1 cellular context compared by ENCODE assay signal in genomic region chr7:99372275-99373085, GRCh38.
TF ChIP-seq lines count a peak whose summit lies in the region.

No MANE protein-coding gene starts in this region.

TF ChIP-seq in HepG2, 621 proteins besides CTCF, POLR2A, EP300 and RAD21 (continued from another document and continues in another):
- TF ChIP-seq BCL3 (CRISPR knock-in tag; IDR thresholded peaks at IDR 0.05) (no peak), ZNF121 (CRISPR knock-in tag; IDR thresholded peaks at IDR 0.05) (no peak), ZNF792 (CRISPR knock-in tag; IDR thresholded peaks at IDR 0.05) (peak; percentile 54; the same call in 1 of the 2 replicates), ZNF382 (CRISPR knock-in tag; IDR thresholded peaks at IDR 0.05; ENCODE audit: borderline replicate concordance) (no peak), ZNF230 (CRISPR knock-in tag; IDR thresholded peaks at IDR 0.05) (no peak), HNRNPK (IDR thresholded peaks at IDR 0.05; ENCODE audit: low read depth, low read length, poor library complexity, severe bottlenecking) (no peak), NONO (IDR thresholded peaks at IDR 0.05) (no peak), NONO (CRISPR knock-in tag; conservative IDR thresholded peaks at IDR 0.05) (peak; percentile 65; the same call in 1 of the 2 replicates), HNRNPUL1 (IDR thresholded peaks at IDR 0.05; ENCODE audit: low read depth, low read length) (no peak), XRCC5 (optimal IDR thresholded peaks at IDR 0.05; ENCODE audit: low read length) (peak; percentile 79), KAT8 (CRISPR knock-in tag; IDR thresholded peaks at IDR 0.05) (peak; percentile 88), SRSF4 (IDR thresholded peaks at IDR 0.05; ENCODE audit: low read depth, low read length, poor library complexity, severe bottlenecking) (no peak), ZNF530 (CRISPR knock-in tag; IDR thresholded peaks at IDR 0.05; ENCODE audit: low read depth) (no peak), CBX1 (IDR thresholded peaks at IDR 0.05; ENCODE audit: low read depth) (no peak), NFE2L2 (IDR thresholded peaks at IDR 0.05; ENCODE audit: low read length) (no peak), STAG1 (CRISPR knock-in tag; IDR thresholded peaks at IDR 0.05) (no peak), FOSL1 (CRISPR knock-in tag; IDR thresholded peaks at IDR 0.05; ENCODE audit: borderline replicate concordance) (no peak), HDAC1 (CRISPR knock-in tag; IDR thresholded peaks at IDR 0.05) (peak; percentile 85), GPN1 (CRISPR knock-in tag; IDR thresholded peaks at IDR 0.05; ENCODE audit: borderline replicate concordance) (no peak), ZNF556 (CRISPR knock-in tag; IDR thresholded peaks at IDR 0.05; ENCODE audit: borderline replicate concordance) (0 out of 2 replicates have a peak, but pooled peaks have one; percentile 46), FOXM1 (CRISPR knock-in tag; IDR thresholded peaks at IDR 0.05) (no peak), SMYD3 (CRISPR knock-in tag; IDR thresholded peaks at IDR 0.05) (no peak), SNAPC5 (CRISPR knock-in tag; IDR thresholded peaks at IDR 0.05; ENCODE audit: borderline replicate concordance) (no peak), FOXO1 (CRISPR knock-in tag; IDR thresholded peaks at IDR 0.05) (peak; percentile 63; the same call in 1 of the 2 replicates), MED1 (CRISPR knock-in tag; IDR thresholded peaks at IDR 0.05) (peak; percentile 75), ZSCAN12 (CRISPR knock-in tag; IDR thresholded peaks at IDR 0.05) (no peak), ZNF605 (CRISPR knock-in tag; IDR thresholded peaks at IDR 0.05) (0 out of 2 replicates have a peak, but pooled peaks have one; percentile 49), ZNF720 (CRISPR knock-in tag; IDR thresholded peaks at IDR 0.05) (no peak), SKI (IDR thresholded peaks at IDR 0.05; ENCODE audit: partially characterized antibody) (peak; percentile 11), SALL2 (CRISPR knock-in tag; IDR thresholded peaks at IDR 0.05) (no peak), ZFAT (CRISPR knock-in tag; conservative IDR thresholded peaks at IDR 0.05) (no peak), ZNF362 (CRISPR knock-in tag; IDR thresholded peaks at IDR 0.05; ENCODE audit: borderline replicate concordance) (no peak), YY1 (IDR thresholded peaks at IDR 0.05; ENCODE audit: insufficient read depth, insufficient replicate concordance, low read depth, low read length) (no peak), ARNT (IDR thresholded peaks at IDR 0.05) (no peak), ZNF431 (CRISPR knock-in tag; IDR thresholded peaks at IDR 0.05; ENCODE audit: borderline replicate concordance, low read depth) (no peak), ZNF33B (CRISPR knock-in tag; IDR thresholded peaks at IDR 0.05) (0 out of 2 replicates have a peak, but pooled peaks have one; percentile 33), ZHX2 (IDR thresholded peaks at IDR 0.05; ENCODE audit: low read depth) (no peak), ZHX2 (CRISPR knock-in tag; IDR thresholded peaks at IDR 0.05; ENCODE audit: borderline replicate concordance) (no peak), ZNF879 (CRISPR knock-in tag; IDR thresholded peaks at IDR 0.05) (no peak), TRAFD1 (CRISPR knock-in tag; IDR thresholded peaks at IDR 0.05; ENCODE audit: borderline replicate concordance) (no peak)
- TF ChIP-seq, protein P1, sequence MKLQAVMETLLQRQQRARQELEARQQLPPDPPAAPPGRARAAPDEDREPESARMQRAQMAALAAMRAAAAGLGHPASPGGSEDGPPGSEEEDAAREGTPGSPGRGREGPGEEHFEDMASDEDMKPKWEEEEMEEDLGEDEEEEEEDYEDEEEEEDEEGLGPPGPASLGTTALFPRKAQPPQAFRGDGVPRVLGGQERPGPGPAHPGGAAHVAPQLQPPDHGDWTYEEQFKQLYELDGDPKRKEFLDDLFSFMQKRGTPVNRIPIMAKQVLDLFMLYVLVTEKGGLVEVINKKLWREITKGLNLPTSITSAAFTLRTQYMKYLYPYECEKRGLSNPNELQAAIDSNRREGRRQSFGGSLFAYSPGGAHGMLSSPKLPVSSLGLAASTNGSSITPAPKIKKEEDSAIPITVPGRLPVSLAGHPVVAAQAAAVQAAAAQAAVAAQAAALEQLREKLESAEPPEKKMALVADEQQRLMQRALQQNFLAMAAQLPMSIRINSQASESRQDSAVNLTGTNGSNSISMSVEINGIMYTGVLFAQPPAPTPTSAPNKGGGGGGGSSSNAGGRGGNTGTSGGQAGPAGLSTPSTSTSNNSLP (IDR thresholded peaks at IDR 0.05; ENCODE audit: low read depth, low read length): peak; percentile 43; the same call in 1 of the 2 replicates
- TF ChIP-seq, protein P2, sequence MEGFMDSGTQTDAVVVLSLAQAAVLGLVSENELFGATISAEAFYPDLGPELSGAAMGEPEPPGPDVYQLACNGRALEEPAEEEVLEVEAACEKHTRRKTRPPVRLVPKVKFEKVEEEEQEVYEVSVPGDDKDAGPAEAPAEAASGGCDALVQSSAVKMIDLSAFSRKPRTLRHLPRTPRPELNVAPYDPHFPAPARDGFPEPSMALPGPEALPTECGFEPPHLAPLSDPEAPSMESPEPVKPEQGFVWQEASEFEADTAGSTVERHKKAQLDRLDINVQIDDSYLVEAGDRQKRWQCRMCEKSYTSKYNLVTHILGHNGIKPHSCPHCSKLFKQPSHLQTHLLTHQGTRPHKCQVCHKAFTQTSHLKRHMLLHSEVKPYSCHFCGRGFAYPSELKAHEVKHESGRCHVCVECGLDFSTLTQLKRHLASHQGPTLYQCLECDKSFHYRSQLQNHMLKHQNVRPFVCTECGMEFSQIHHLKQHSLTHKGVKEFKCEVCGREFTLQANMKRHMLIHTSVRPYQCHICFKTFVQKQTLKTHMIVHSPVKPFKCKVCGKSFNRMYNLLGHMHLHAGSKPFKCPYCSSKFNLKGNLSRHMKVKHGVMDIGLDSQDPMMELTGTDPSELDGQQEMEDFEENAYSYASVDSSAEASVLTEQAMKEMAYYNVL (CRISPR knock-in tag; IDR thresholded peaks at IDR 0.05; ENCODE audit: borderline replicate concordance): no peak
- TF ChIP-seq, protein P3, sequence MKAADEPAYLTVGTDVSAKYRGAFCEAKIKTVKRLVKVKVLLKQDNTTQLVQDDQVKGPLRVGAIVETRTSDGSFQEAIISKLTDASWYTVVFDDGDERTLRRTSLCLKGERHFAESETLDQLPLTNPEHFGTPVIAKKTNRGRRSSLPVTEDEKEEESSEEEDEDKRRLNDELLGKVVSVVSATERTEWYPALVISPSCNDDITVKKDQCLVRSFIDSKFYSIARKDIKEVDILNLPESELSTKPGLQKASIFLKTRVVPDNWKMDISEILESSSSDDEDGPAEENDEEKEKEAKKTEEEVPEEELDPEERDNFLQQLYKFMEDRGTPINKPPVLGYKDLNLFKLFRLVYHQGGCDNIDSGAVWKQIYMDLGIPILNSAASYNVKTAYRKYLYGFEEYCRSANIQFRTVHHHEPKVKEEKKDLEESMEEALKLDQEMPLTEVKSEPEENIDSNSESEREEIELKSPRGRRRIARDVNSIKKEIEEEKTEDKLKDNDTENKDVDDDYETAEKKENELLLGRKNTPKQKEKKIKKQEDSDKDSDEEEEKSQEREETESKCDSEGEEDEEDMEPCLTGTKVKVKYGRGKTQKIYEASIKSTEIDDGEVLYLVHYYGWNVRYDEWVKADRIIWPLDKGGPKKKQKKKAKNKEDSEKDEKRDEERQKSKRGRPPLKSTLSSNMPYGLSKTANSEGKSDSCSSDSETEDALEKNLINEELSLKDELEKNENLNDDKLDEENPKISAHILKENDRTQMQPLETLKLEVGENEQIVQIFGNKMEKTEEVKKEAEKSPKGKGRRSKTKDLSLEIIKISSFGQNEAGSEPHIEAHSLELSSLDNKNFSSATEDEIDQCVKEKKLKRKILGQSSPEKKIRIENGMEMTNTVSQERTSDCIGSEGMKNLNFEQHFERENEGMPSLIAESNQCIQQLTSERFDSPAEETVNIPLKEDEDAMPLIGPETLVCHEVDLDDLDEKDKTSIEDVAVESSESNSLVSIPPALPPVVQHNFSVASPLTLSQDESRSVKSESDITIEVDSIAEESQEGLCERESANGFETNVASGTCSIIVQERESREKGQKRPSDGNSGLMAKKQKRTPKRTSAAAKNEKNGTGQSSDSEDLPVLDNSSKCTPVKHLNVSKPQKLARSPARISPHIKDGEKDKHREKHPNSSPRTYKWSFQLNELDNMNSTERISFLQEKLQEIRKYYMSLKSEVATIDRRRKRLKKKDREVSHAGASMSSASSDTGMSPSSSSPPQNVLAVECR (CRISPR knock-in tag; IDR thresholded peaks at IDR 0.05; ENCODE audit: borderline replicate concordance): peak; percentile 91
- TF ChIP-seq, protein P4, sequence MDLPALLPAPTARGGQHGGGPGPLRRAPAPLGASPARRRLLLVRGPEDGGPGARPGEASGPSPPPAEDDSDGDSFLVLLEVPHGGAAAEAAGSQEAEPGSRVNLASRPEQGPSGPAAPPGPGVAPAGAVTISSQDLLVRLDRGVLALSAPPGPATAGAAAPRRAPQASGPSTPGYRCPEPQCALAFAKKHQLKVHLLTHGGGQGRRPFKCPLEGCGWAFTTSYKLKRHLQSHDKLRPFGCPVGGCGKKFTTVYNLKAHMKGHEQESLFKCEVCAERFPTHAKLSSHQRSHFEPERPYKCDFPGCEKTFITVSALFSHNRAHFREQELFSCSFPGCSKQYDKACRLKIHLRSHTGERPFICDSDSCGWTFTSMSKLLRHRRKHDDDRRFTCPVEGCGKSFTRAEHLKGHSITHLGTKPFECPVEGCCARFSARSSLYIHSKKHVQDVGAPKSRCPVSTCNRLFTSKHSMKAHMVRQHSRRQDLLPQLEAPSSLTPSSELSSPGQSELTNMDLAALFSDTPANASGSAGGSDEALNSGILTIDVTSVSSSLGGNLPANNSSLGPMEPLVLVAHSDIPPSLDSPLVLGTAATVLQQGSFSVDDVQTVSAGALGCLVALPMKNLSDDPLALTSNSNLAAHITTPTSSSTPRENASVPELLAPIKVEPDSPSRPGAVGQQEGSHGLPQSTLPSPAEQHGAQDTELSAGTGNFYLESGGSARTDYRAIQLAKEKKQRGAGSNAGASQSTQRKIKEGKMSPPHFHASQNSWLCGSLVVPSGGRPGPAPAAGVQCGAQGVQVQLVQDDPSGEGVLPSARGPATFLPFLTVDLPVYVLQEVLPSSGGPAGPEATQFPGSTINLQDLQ (CRISPR knock-in tag; IDR thresholded peaks at IDR 0.05): no peak
